26 cellular contexts compared by ENCODE assay signal in the genomic region with DNA sequence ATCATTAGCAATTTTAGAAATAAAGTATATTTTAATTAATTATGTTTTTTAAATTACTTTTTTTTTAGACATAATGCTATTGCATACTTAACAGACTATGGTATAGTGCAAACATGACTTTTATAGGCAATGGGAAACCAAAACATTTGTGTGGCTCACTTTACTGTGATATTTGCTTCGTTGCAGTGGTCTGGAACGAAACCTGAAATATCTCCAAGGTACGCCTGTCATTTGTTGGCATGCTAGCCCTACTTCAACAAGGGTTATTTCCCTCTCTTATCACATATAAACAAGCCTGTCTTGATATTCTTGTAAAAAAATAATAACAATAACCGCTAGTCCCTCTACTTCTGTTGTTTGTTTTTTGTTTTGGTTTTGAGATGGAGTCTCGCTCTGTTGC.
"Had no signal": no experiment of that assay in that cellular context is flagged by ENCODE, and none has a peak within 500 bp of the region (broad histone marks: within the 10 kb centered on the region; RNA-seq: fewer than 3 reads in every experiment).

No MANE protein-coding gene starts in this region.

- H3K4me2 ChIP-seq: KMS-11 had no signal

- DNase-seq: activated CD4-positive, alpha-beta T cell treated with anti-CD3 and anti-CD28 coated beads for 36 hours; activated CD4-positive, alpha-beta T cell treated with anti-CD3 and anti-CD28 coated beads, Interleukin-2, amount 10 ng/mL, durations not matched to agents 7 days and 5 days; activated CD4-positive, alpha-beta T cell treated with anti-CD3 and anti-CD28 coated beads, Interleukin-2, amount 50 U/mL, for 48 hours; activated CD8-positive, alpha-beta T cell treated with anti-CD3 and anti-CD28 coated beads, Interleukin-2, amount 10 ng/mL, durations not matched to agents 7 days and 5 days; activated gamma-delta T cell treated with Interleukin-2 at 50 U/mL for 16 hours; activated naive CD4-positive, alpha-beta T cell treated with anti-CD3 and anti-CD28 coated beads for 36 hours; activated T-cell treated with anti-CD3 and anti-CD28 coated beads, Interleukin-2, amount 50 U/mL, for 4 hours; amniotic stem cell; aorta; NCI-H1092 treated with DMSO at 0.1 percent for 48 hours; NCI-H1417; NCI-H146; NCI-H187; NCI-H2081 treated with DMSO at 0.1 percent for 48 hours; NCI-H446 treated with DMSO at 0.1 percent for 48 hours; NCI-H524 treated with DMSO at 0.1 percent for 48 hours; SHP77; SJCRH30; T1000 had no signal

- H3K27me3 Mint-ChIP-seq: activated CD4-positive, alpha-beta T cell treated with anti-CD3 and anti-CD28 coated beads for 36 hours; activated CD4-positive, alpha-beta T cell treated with anti-CD3 and anti-CD28 coated beads, Interleukin-2, amount 10 ng/mL, durations not matched to agents 7 days and 5 days; central memory CD8-positive, alpha-beta T cell had no signal

- H3K4me1 Mint-ChIP-seq: activated CD4-positive, alpha-beta T cell treated with anti-CD3 and anti-CD28 coated beads for 36 hours; activated CD4-positive, alpha-beta T cell treated with anti-CD3 and anti-CD28 coated beads, Interleukin-2, amount 10 ng/mL, durations not matched to agents 7 days and 5 days; central memory CD8-positive, alpha-beta T cell had no signal

- H3K27ac Mint-ChIP-seq: activated CD4-positive, alpha-beta T cell treated with anti-CD3 and anti-CD28 coated beads for 36 hours; activated CD4-positive, alpha-beta T cell treated with anti-CD3 and anti-CD28 coated beads, Interleukin-2, amount 10 ng/mL, durations not matched to agents 7 days and 5 days; activated CD8-positive, alpha-beta T cell treated with anti-CD3 and anti-CD28 coated beads, Interleukin-2, amount 10 ng/mL, durations not matched to agents 7 days and 5 days; activated naive CD4-positive, alpha-beta T cell treated with anti-CD3 and anti-CD28 coated beads for 36 hours; activated naive CD4-positive, alpha-beta T cell treated with anti-CD3 and anti-CD28 coated beads, Interleukin-2, amount 50 U/mL, for 72 hours; activated T-helper 1 cell treated with anti-CD3 and anti-CD28 coated beads, Interleukin-12 subunit alpha, Interleukin-12 subunit beta, Interleukin-2, Interleukin-4 antibody, amounts not matched to agents 30 ng/mL and 10 ng/mL and 1 ng/mL, durations not matched to agents 14 hours and 24 hours and 36 hours had no signal

- H3K27ac ChIP-seq: cardiac muscle cell, KMS-11, SJCRH30, SK-N-MC had no signal

- H3K36me3 ChIP-seq: cardiac muscle cell, SJCRH30 had no signal

- H3K4me3 Mint-ChIP-seq: activated CD4-positive, alpha-beta T cell treated with anti-CD3 and anti-CD28 coated beads for 36 hours; activated CD4-positive, alpha-beta T cell treated with anti-CD3 and anti-CD28 coated beads, Interleukin-2, amount 10 ng/mL, durations not matched to agents 7 days and 5 days; activated CD8-positive, alpha-beta T cell treated with anti-CD3 and anti-CD28 coated beads, Interleukin-2, amount 10 ng/mL, durations not matched to agents 7 days and 5 days; activated naive CD4-positive, alpha-beta T cell treated with anti-CD3 and anti-CD28 coated beads for 36 hours; activated T-cell treated with anti-CD3 and anti-CD28 coated beads, Interleukin-2, amount 50 U/mL, for 4 hours; activated T-helper 1 cell treated with anti-CD3 and anti-CD28 coated beads, Interleukin-12 subunit alpha, Interleukin-12 subunit beta, Interleukin-2, Interleukin-4 antibody, amounts not matched to agents 30 ng/mL and 10 ng/mL and 1 ng/mL, durations not matched to agents 14 hours and 24 hours and 36 hours; central memory CD8-positive, alpha-beta T cell had no signal

- H3K27me3 ChIP-seq: cardiac muscle cell, SJCRH30 had no signal

- H3K4me3 ChIP-seq: cardiac muscle cell, SJCRH30, SK-N-MC had no signal

- H3K9me3 Mint-ChIP-seq: central memory CD8-positive, alpha-beta T cell had no signal

- H3K4me1 ChIP-seq: SJCRH30 had no signal

- ATAC-seq: activated CD4-positive, alpha-beta T cell treated with anti-CD3 and anti-CD28 coated beads for 36 hours; activated CD4-positive, CD25-positive, alpha-beta regulatory T cell treated with anti-CD3 and anti-CD28 coated beads, Interleukin-2, amount 50 U/mL, for 24 hours; activated CD8-positive, alpha-beta T cell treated with anti-CD3 and anti-CD28 coated beads, Interleukin-2, amount 10 ng/mL, durations not matched to agents 7 days and 5 days; activated naive CD4-positive, alpha-beta T cell treated with anti-CD3 and anti-CD28 coated beads, Interleukin-2, amount 50 U/mL, for 72 hours; activated T-cell treated with anti-CD3 and anti-CD28 coated beads, Interleukin-2, amount 50 U/mL, for 4 hours had no signal
